Comparison of ENCODE assay signal across 15 cellular contexts in the genomic region with DNA sequence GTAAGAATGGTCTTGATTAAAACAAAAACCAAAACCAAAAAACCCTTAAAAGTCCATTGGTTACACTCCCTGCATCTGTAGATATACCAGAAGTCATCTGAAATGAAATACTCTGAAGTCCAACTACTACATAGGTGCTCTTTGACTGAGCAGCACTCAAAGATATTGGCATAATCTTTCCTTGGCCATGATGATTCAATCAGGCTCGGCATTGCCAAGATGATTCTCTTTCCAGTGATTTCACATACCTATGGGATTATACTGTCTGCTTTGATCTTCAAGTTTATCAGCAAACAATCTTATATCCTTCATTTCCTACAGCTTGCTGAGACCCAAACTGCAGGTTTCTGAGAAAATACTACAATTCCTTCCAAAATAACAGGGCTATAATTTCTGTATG. TPM values are rescaled to one million over a fixed set of nuclear protein-coding genes. Genes with fewer than 3 reads are reported as not detected.
DNase-seq lines count a peak whose midpoint lies in the region; FAIRE-seq and TF ChIP-seq lines count a peak whose summit lies in the region.
"Had no signal": no experiment of that assay in that cellular context is flagged by ENCODE, and none has a peak within 500 bp of the region (broad histone marks: within the 10 kb centered on the region; RNA-seq: fewer than 3 reads in every experiment).

No MANE protein-coding gene starts in this region.

- TF ChIP-seq CTCF in keratinocyte (optimal IDR thresholded peaks at IDR 0.05 in 1 of 3, IDR thresholded peaks at IDR 0.05 in 1 of 3, conservative IDR thresholded peaks at IDR 0.05 in 1 of 3; ENCODE audit: extremely low read depth in 1 of 3, insufficient read depth in 2 of 3, low read length in 3 of 3): no peak

- H3K4me2 ChIP-seq in keratinocyte (ENCODE audit: control insufficient read depth, extremely low read depth, insufficient read depth, low read depth, low read length): no peak overlapping the region
- H3K4me2 ChIP-seq: BLaER1 treated with 17β-estradiol and CSF1 and Interleukin-3, amounts not matched to agents 10 nM and 100 nM had no signal

- no peaks in the 10 kb centered on the region for H3K9me3 ChIP-seq in keratinocyte (ENCODE audit: control insufficient read depth, low read depth, low read length)

- no peak overlapping the region for H3K9ac ChIP-seq in keratinocyte (ENCODE audit: control insufficient read depth, extremely low read depth, insufficient read depth, low read length)
- H3K9ac ChIP-seq: BLaER1 treated with 17β-estradiol and CSF1 and Interleukin-3, amounts not matched to agents 10 nM and 100 nM had no signal

- no peak overlapping the region for H3K4me3 ChIP-seq in keratinocyte (ENCODE audit: control insufficient read depth in 2 of 3, extremely low read depth in 1 of 3, insufficient read depth in 2 of 3, low read depth in 1 of 3, low read length in 3 of 3)
- H3K4me3 ChIP-seq: BLaER1 treated with 17β-estradiol and CSF1 and Interleukin-3, amounts not matched to agents 10 nM and 100 nM had no signal

- FAIRE-seq in keratinocyte (lab: Jason Lieb, UNC): peak; percentile 79
- FAIRE-seq: GM19239 had no signal

- no peaks in the 10 kb centered on the region for H3K36me3 ChIP-seq in keratinocyte (ENCODE audit: control insufficient read depth in 2 of 2, extremely low read depth in 1 of 2, insufficient read depth in 2 of 2, low read length in 2 of 2)
- H3K36me3 ChIP-seq: BLaER1 treated with 17β-estradiol and CSF1 and Interleukin-3, amounts not matched to agents 10 nM and 100 nM had no signal

- no peak overlapping the region for H3K27ac ChIP-seq in keratinocyte (ENCODE audit: control insufficient read depth, insufficient read depth, low read length)
- H3K27ac ChIP-seq: BLaER1 treated with 17β-estradiol and CSF1 and Interleukin-3, amounts not matched to agents 10 nM and 100 nM had no signal

- no peaks in the 10 kb centered on the region for H3K9me1 ChIP-seq in keratinocyte (ENCODE audit: control insufficient read depth, extremely low read depth, insufficient read depth, low read length)

- no peaks in the 10 kb centered on the region for H3K27me3 ChIP-seq in keratinocyte (ENCODE audit: control insufficient read depth, extremely low read depth, insufficient read depth, low read length)
- H3K27me3 ChIP-seq: BLaER1 treated with 17β-estradiol and CSF1 and Interleukin-3, amounts not matched to agents 10 nM and 100 nM had no signal

- no peaks in the 10 kb centered on the region for H3K79me2 ChIP-seq in keratinocyte (ENCODE audit: control insufficient read depth, insufficient read depth, low read length)

- H4K20me1 ChIP-seq in keratinocyte (ENCODE audit: control insufficient read depth, extremely low read depth, insufficient read depth, low read length): no peaks in the 10 kb centered on the region
- H4K20me1 ChIP-seq: BLaER1 treated with 17β-estradiol and CSF1 and Interleukin-3, amounts not matched to agents 10 nM and 100 nM had no signal

- DNase-seq in HT1080 (ENCODE audit: low read depth) (peak; percentile 8), OCI-M1 (lab: John Stamatoyannopoulos, UW) (peak; percentile 30), amniotic epithelial cell (ENCODE audit: low read depth) (peak; percentile 37), keratinocyte (ENCODE audit: low read depth, low spot score) (no peak), nucleus accumbens (lab: John Stamatoyannopoulos, UW) (no peak), NCI-H2196 treated with DMSO at 0.1 percent for 48 hours (lab: John Stamatoyannopoulos, UW; ENCODE audit: unreplicated experiment) (no peak), NAMALWA (ENCODE audit: low spot score) (no peak)
- DNase-seq: ACHN; CD4-positive, CD25-positive, alpha-beta regulatory T cell; DMS53; GF-D8; HCEC 1CT; HFFc6 had no signal

- H3K4me1 ChIP-seq in keratinocyte (ENCODE audit: control insufficient read depth, extremely low read depth, insufficient read depth, low read length): no peaks in the 10 kb centered on the region
- H3K4me1 ChIP-seq: BLaER1 treated with 17β-estradiol and CSF1 and Interleukin-3, amounts not matched to agents 10 nM and 100 nM had no signal

- dilution Hi-C loops in keratinocyte (cut with MboI; ENCODE audit: extremely low pct_ligation_motif_present, low sequenced_read_pairs): no loop called here

- H2AFZ ChIP-seq in keratinocyte (ENCODE audit: control insufficient read depth, low read length): no peak overlapping the region

RNA-seq across cellular contexts. Expression of gene DIPK2A, which starts 35.9 kb away (rescaled TPM):
- 53.9 and 84.0 TPM in 2 replicates for total RNA-seq in HT1080 (2014; rRNA removed; shearing (Covaris generic))
- polyA plus RNA-seq in HT1080 (2015; cell fraction: cytosol; rRNA removed): 18.7 and 21.0 TPM in 2 replicates
- polyA plus RNA-seq in HT1080 (2015; cell fraction: nucleus; rRNA removed): 25.1 and 26.0 TPM in 2 replicates
- 5.1 to 7.8 TPM (median 6.7 TPM) in 3 replicates for polyA plus RNA-seq in keratinocyte
- polyA plus RNA-seq in keratinocyte (2011; ENCODE audit: low read depth): 8.6 TPM
- polyA plus RNA-seq in keratinocyte (2011; cell fraction: cytosol; rRNA removed): 2.7 and 3.7 TPM in 2 replicates
- 6.4 and 8.7 TPM in 2 replicates for polyA plus RNA-seq in keratinocyte (2011; cell fraction: nucleus; rRNA removed)
- polyA plus RNA-seq in keratinocyte (2012; ENCODE audit: low replicate concordance): 6.1 and 6.4 TPM in 2 replicates
- 5.2 to 13.6 TPM (median 8.7 TPM) in 3 replicates for polyA minus RNA-seq in keratinocyte
- polyA minus RNA-seq in keratinocyte (2011; cell fraction: cytosol; rRNA and poly(A)+ RNA removed): 20.0 TPM
- polyA minus RNA-seq in keratinocyte (2011; cell fraction: nucleus; rRNA and poly(A)+ RNA removed): 24.2 and 31.3 TPM in 2 replicates

Comparison
In these comparisons a context has a peak if more than half of its experiments do, and no peak if none do; other contexts are left out.
1. DNase-seq: peak in HT1080 (single experiment), OCI-M1 (single experiment) and amniotic epithelial cell (single experiment); none in keratinocyte (single experiment), nucleus accumbens (0 of 56), NCI-H2196 treated with DMSO at 0.1 percent for 48 hours (single experiment) and NAMALWA (single experiment).